ENCODE assay signal across 1 cellular context in genomic region chr17:77618173-77618572, GRCh38.
TF ChIP-seq lines count a peak whose summit lies in the region.

No MANE protein-coding gene starts in this region.

TF ChIP-seq in HEK293, 187 proteins besides CTCF, POLR2A, EP300 and RAD21 (continued from another document):
- TF ChIP-seq EGR2 (tag by site-specific recombination; IDR thresholded peaks at IDR 0.05; ENCODE audit: low read depth), result peak; percentile 41; the same call in 1 of the 2 replicates
- no peak for TF ChIP-seq ZNF610 (tag by site-specific recombination; IDR thresholded peaks at IDR 0.05; ENCODE audit: borderline replicate concordance)
